In the genomic region with DNA sequence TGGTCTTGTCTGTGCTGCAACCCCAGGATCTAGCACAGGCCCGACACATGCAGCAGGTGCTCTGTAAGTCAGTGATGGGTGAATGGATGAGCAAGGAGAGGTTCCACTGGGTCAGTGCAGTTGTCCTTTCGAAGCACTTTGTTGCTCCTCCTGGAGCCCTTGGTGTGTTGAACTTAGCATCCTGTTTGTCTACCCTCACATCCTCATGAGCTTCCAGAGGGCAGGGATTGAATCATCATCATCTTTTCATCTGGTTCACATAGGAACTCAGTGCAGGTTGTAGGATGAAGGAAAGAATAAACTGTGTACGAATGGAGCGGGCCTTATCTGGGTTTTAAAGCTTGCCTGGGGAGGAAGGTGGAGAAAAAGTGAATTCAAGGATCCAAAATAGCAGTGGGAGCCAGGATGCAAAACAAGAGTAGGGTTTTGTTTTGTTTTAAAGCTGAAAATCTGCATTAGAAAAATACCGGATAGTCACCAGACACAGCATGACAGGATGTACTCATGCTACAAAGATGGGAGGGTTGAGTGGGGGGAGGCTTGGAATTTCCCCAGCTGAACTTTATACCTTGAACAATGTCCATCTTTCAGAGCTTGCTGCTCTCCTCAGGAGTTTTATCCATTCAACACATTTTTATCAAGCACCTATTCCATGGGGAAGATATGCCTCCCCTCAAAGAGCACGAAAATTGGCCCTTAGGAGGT, we compare ENCODE assay signal across 12 cellular contexts. TPM values are rescaled to one million over a fixed set of nuclear protein-coding genes. Genes with fewer than 3 reads are reported as not detected.
A peak's percentile ranks its signal among the peaks of the same experiment; 100 is the strongest.
DNase-seq lines count a peak whose midpoint lies in the region; ATAC-seq, FAIRE-seq and TF ChIP-seq lines count a peak whose summit lies in the region.
"Had no signal": no experiment of that assay in that cellular context is flagged by ENCODE, and none has a peak within 500 bp of the region (broad histone marks: within the 10 kb centered on the region; RNA-seq: fewer than 3 reads in every experiment).

No MANE protein-coding gene starts in this region.

- peak overlapping the region; percentile 63 for H3K27ac Mint-ChIP-seq in GM23338
- peak overlapping the region; percentile 19 for H3K27ac Mint-ChIP-seq in dendritic cell treated with granulocyte-macrophage colony-stimulating factor and Interleukin-4, amounts not matched to agents 40 ng/mL and 50 ng/mL, for 4 days

- FAIRE-seq in H54 (lab: Jason Lieb, UNC), result no peak

- H3K9me2 ChIP-seq in GM23338 (ENCODE audit: insufficient read depth), result peaks cover 16% of the 10 kb centered on the region

- H3K4me1 ChIP-seq in GM23338 (ENCODE audit: insufficient read depth) (peaks cover 38% of the 10 kb centered on the region), mesenchymal stem cell (ENCODE audit: control insufficient read depth, insufficient read depth, low read depth, low read length) (peaks cover 17% of the 10 kb centered on the region)
- H3K4me1 ChIP-seq: colonic mucosa had no signal

- no peaks in the 10 kb centered on the region for H3K79me2 ChIP-seq in GM23338 (replicated peaks; ENCODE audit: insufficient read depth)

- no peak overlapping the region for H2BK12ac ChIP-seq in mesenchymal stem cell (ENCODE audit: low read length in 2 of 2)

- 76% methylated on average over 5 of the region's 6 CpGs for WGBS in mesenchymal stem cell

- H2AK5ac ChIP-seq in mesenchymal stem cell (ENCODE audit: low read length, severe bottlenecking), result peak overlapping the region; percentile 15

- no peak; the same call in 2 of the 3 replicates for ATAC-seq in GM23338
- no peak for ATAC-seq in HG03039 (IDR thresholded peaks at IDR 0.05; ENCODE audit: unreplicated experiment)
- no peak for ATAC-seq in HG02970 (IDR thresholded peaks at IDR 0.05; ENCODE audit: low FRiP score, unreplicated experiment)

- no peak overlapping the region for H3K23ac ChIP-seq in mesenchymal stem cell (ENCODE audit: low read length in 2 of 2)

- H3K36me3 ChIP-seq in GM23338 (ENCODE audit: insufficient read depth) (no peaks in the 10 kb centered on the region), mesenchymal stem cell (ENCODE audit: control insufficient read depth in 1 of 2, insufficient read depth in 2 of 2, low read depth in 1 of 2, low read length in 2 of 2) (peaks cover 0 to 2% of the 10 kb centered on the region in 2 experiments)
- H3K36me3 ChIP-seq: colonic mucosa had no signal

- H3K4me1 Mint-ChIP-seq in GM23338, result peaks cover 32% of the 10 kb centered on the region
- H3K4me1 Mint-ChIP-seq in dendritic cell treated with granulocyte-macrophage colony-stimulating factor and Interleukin-4, amounts not matched to agents 40 ng/mL and 50 ng/mL, for 4 days (ENCODE audit: low read depth), result peaks cover 75% of the 10 kb centered on the region

- H2BK5ac ChIP-seq in mesenchymal stem cell (ENCODE audit: low read depth, low read length, poor library complexity, severe bottlenecking), result no peak overlapping the region

- H3K27me3 Mint-ChIP-seq in GM23338 (ENCODE audit: insufficient read depth, low read depth, poor library complexity), result peaks cover 4% of the 10 kb centered on the region
- no peaks in the 10 kb centered on the region for H3K27me3 Mint-ChIP-seq in dendritic cell treated with granulocyte-macrophage colony-stimulating factor and Interleukin-4, amounts not matched to agents 40 ng/mL and 50 ng/mL, for 4 days

- H4K20me1 ChIP-seq in GM23338 (replicated peaks; ENCODE audit: insufficient read depth), result no peaks in the 10 kb centered on the region

- H3K9me3 Mint-ChIP-seq in GM23338, result no peaks in the 10 kb centered on the region; the same call in 2 of the 3 replicates
- H3K9me3 Mint-ChIP-seq in dendritic cell treated with granulocyte-macrophage colony-stimulating factor and Interleukin-4, amounts not matched to agents 40 ng/mL and 50 ng/mL, for 4 days, result no peaks in the 10 kb centered on the region

- H2BK120ac ChIP-seq in mesenchymal stem cell (ENCODE audit: low read depth, low read length), result no peak overlapping the region

- H3K14ac ChIP-seq in mesenchymal stem cell (ENCODE audit: low read length in 2 of 2), result no peak overlapping the region

- H3K4me3 Mint-ChIP-seq in GM23338, result no peak overlapping the region
- H3K4me3 Mint-ChIP-seq in dendritic cell treated with granulocyte-macrophage colony-stimulating factor and Interleukin-4, amounts not matched to agents 40 ng/mL and 50 ng/mL, for 4 days, result no peak overlapping the region

- H3K27me3 ChIP-seq in GM23338 (ENCODE audit: insufficient read depth) (no peaks in the 10 kb centered on the region), mesenchymal stem cell (ENCODE audit: control insufficient read depth in 1 of 2, insufficient read depth in 1 of 2, low read length in 2 of 2) (no peaks in the 10 kb centered on the region)
- H3K27me3 ChIP-seq: colonic mucosa had no signal

- H4K8ac ChIP-seq in mesenchymal stem cell (ENCODE audit: low read length), result no peak overlapping the region

- H3K4me3 ChIP-seq in GM23338, result no peak overlapping the region
- no peak overlapping the region for H3K4me3 ChIP-seq in mesenchymal stem cell (ENCODE audit: insufficient read depth in 1 of 2, low read depth in 1 of 2, low read length in 2 of 2)
- H3K4me3 ChIP-seq: colonic mucosa had no signal

- H2AFZ ChIP-seq in GM23338 (no peak overlapping the region), mesenchymal stem cell (ENCODE audit: low read depth, low read length) (no peak overlapping the region)

- peaks cover 7% of the 10 kb centered on the region for H3K79me1 ChIP-seq in mesenchymal stem cell (replicated peaks; ENCODE audit: low read length, poor library complexity, severe bottlenecking)

- H2BK15ac ChIP-seq in mesenchymal stem cell (ENCODE audit: low read depth, poor library complexity, severe bottlenecking), result no peak overlapping the region

- no peak overlapping the region for H3K4ac ChIP-seq in mesenchymal stem cell (ENCODE audit: low read depth in 1 of 2, low read length in 2 of 2)

- DNase-seq in GM23338 (ENCODE audit: low spot score), result peak; percentile 41
- peak; percentile 28 for DNase-seq in T follicular helper cell (ENCODE audit: low read depth)
- DNase-seq in mesenchymal stem cell, result no peak
- DNase-seq in H54 (ENCODE audit: insufficient read length, low spot score), result no peak
- DNase-seq: activated gamma-delta T cell; colonic mucosa; mammary epithelial cell; NCI-H446 treated with DMSO at 0.1 percent for 48 hours; stimulated activated CD4-positive, alpha-beta T cell treated with anti-CD3 and anti-CD28 coated beads, Interleukin-4, amount 100 ng/mL, for 4 hours had no signal

- H4K91ac ChIP-seq in mesenchymal stem cell (ENCODE audit: low read length), result no peak overlapping the region

- peaks cover 4% of the 10 kb centered on the region; the same call in 1 of the 2 replicates for H3F3A ChIP-seq in GM23338 (replicated peaks; ENCODE audit: low read depth)

- no peak overlapping the region for H3K9ac ChIP-seq in mesenchymal stem cell (ENCODE audit: low read length)

- intact Hi-C loops in dendritic cell treated with granulocyte-macrophage colony-stimulating factor and Interleukin-4, amounts not matched to agents 40 ng/mL and 50 ng/mL, for 4 days (cut with micrococcal nuclease), result no loop called here

- TF ChIP-seq POLR2A in H54 (IDR thresholded peaks at IDR 0.05; ENCODE audit: low read depth, low read length), result no peak

- H3K18ac ChIP-seq in mesenchymal stem cell (ENCODE audit: low read depth in 1 of 2, low read length in 2 of 2), result no peak overlapping the region

- no peak for TF ChIP-seq CTCF in GM23338 (conservative IDR thresholded peaks at IDR 0.05; ENCODE audit: low read depth in 2 of 2)

- H3K36me3 Mint-ChIP-seq in GM23338 (ENCODE audit: low read depth), result no peaks in the 10 kb centered on the region; the same call in 2 of the 3 replicates
- H3K36me3 Mint-ChIP-seq in dendritic cell treated with granulocyte-macrophage colony-stimulating factor and Interleukin-4, amounts not matched to agents 40 ng/mL and 50 ng/mL, for 4 days (ENCODE audit: low read depth), result peaks cover 88% of the 10 kb centered on the region

- H3K4me2 ChIP-seq in GM23338 (peak overlapping the region; percentile 56), mesenchymal stem cell (ENCODE audit: low read length, poor library complexity, severe bottlenecking) (no peak overlapping the region)

- no peaks in the 10 kb centered on the region for H3K9me3 ChIP-seq in mesenchymal stem cell (ENCODE audit: control insufficient read depth, low read length)
- H3K9me3 ChIP-seq: colonic mucosa had no signal

- H3K27ac ChIP-seq in GM23338 (ENCODE audit: low read depth) (peak overlapping the region; percentile 75), mesenchymal stem cell (ENCODE audit: low read length, poor library complexity, severe bottlenecking) (peak overlapping the region; percentile 53)

TF ChIP-seq in GM23338, 12 proteins besides CTCF, POLR2A, EP300 and RAD21 (continues in another document):
- no peak for TF ChIP-seq POLR2AphosphoS5 (IDR thresholded peaks at IDR 0.05; ENCODE audit: low read depth)
- TF ChIP-seq, protein P1, sequence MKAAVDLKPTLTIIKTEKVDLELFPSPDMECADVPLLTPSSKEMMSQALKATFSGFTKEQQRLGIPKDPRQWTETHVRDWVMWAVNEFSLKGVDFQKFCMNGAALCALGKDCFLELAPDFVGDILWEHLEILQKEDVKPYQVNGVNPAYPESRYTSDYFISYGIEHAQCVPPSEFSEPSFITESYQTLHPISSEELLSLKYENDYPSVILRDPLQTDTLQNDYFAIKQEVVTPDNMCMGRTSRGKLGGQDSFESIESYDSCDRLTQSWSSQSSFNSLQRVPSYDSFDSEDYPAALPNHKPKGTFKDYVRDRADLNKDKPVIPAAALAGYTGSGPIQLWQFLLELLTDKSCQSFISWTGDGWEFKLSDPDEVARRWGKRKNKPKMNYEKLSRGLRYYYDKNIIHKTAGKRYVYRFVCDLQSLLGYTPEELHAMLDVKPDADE (IDR thresholded peaks at IDR 0.05), result peak; percentile 66
- no peak for TF ChIP-seq JUNB (IDR thresholded peaks at IDR 0.05; ENCODE audit: unreplicated experiment)
- peak; percentile 14; the same call in 1 of the 2 replicates for TF ChIP-seq NANOG (IDR thresholded peaks at IDR 0.05; ENCODE audit: borderline replicate concordance)
- TF ChIP-seq ZNF114 (CRISPR knock-in tag; IDR thresholded peaks at IDR 0.05), result no peak
- no peak for TF ChIP-seq EZH2 (IDR thresholded peaks at IDR 0.05; ENCODE audit: low read depth, unreplicated experiment)

RNA-seq across cellular contexts. Expression of gene PTTG1, which starts 55.8 kb away (rescaled TPM):
- total RNA-seq in GM23338 (2014; rRNA removed; shearing (Covaris generic)), result 229 and 394 TPM in 2 replicates
- 579 and 620 TPM in 2 replicates for polyA plus RNA-seq in GM23338 (2016; fragmentation: Nextera tagmentation; extraction: Ambion mirVana)
- 41.6 TPM for polyA plus RNA-seq in mesenchymal stem cell (2013, experiment 1 of 2)
- 39.5 TPM for polyA plus RNA-seq in mesenchymal stem cell (2013, experiment 2 of 2)

RNA-seq across cellular contexts. Expression of gene SLU7, which starts 58.5 kb away (rescaled TPM):
- total RNA-seq in GM23338 (2014; rRNA removed; shearing (Covaris generic)), result 27.0 and 33.2 TPM in 2 replicates
- 31.1 and 47.5 TPM in 2 replicates for polyA plus RNA-seq in GM23338 (2016; fragmentation: Nextera tagmentation; extraction: Ambion mirVana)
- polyA plus RNA-seq in mesenchymal stem cell (2013, experiment 1 of 2), result 37.6 TPM
- polyA plus RNA-seq in mesenchymal stem cell (2013, experiment 2 of 2), result 34.1 TPM

Comparison
In these comparisons a context has a peak if more than half of its experiments do, and no peak if none do; other contexts are left out.
1. DNase-seq: peak in GM23338 (single experiment) and T follicular helper cell (single experiment); none in mesenchymal stem cell (single experiment) and H54 (single experiment).